1 cellular context compared by ENCODE assay signal in the genomic region with DNA sequence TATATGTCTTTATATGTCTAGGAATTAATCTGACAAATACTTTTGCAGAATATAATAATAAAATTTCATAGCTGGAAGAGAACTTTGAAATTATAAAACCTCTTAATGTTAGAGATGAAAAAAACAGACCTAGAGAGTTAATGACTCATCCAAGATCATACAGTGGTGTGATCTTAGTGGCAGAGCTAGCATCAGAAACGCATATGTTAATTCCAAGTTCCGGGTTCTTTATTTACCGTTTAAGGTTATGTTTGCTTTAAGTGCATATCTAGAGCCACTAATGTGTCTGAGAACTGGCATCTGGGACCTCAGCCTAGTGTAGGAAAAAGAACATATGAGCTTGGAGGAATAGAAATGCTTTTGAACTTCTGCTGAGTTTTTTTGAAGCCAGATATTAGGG.
TF ChIP-seq lines count a peak whose summit lies in the region.

No MANE protein-coding gene starts in this region.

TF ChIP-seq in K562, 482 proteins besides CTCF, POLR2A, EP300 and RAD21:
- no peak for TF ChIP-seq SMARCC2 (IDR thresholded peaks at IDR 0.05; ENCODE audit: low read depth)
- TF ChIP-seq, protein P1, sequence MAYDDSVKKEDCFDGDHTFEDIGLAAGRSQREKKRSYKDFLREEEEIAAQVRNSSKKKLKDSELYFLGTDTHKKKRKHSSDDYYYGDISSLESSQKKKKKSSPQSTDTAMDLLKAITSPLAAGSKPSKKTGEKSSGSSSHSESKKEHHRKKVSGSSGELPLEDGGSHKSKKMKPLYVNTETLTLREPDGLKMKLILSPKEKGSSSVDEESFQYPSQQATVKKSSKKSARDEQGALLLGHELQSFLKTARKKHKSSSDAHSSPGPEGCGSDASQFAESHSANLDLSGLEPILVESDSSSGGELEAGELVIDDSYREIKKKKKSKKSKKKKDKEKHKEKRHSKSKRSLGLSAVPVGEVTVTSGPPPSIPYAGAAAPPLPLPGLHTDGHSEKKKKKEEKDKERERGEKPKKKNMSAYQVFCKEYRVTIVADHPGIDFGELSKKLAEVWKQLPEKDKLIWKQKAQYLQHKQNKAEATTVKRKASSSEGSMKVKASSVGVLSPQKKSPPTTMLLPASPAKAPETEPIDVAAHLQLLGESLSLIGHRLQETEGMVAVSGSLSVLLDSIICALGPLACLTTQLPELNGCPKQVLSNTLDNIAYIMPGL (CRISPR knock-in tag; IDR thresholded peaks at IDR 0.05) = no peak
- no peak for TF ChIP-seq KLF10 (CRISPR knock-in tag; IDR thresholded peaks at IDR 0.05)
- no peak for TF ChIP-seq ZNF436 (CRISPR knock-in tag; IDR thresholded peaks at IDR 0.05)
- 0 out of 2 replicates have a peak, but pooled peaks have one; percentile 19 for TF ChIP-seq JUND (IDR thresholded peaks at IDR 0.05; ENCODE audit: borderline replicate concordance, low read depth, low read length)
- TF ChIP-seq JUND (tag; IDR thresholded peaks at IDR 0.05; ENCODE audit: borderline replicate concordance, low read depth, low read length) = 0 out of 3 replicates have a peak, but pooled peaks have one; percentile 18
- TF ChIP-seq HOXB6 (CRISPR knock-in tag; IDR thresholded peaks at IDR 0.05; ENCODE audit: borderline replicate concordance) = no peak
- no peak for TF ChIP-seq CAMTA2 (CRISPR knock-in tag; conservative IDR thresholded peaks at IDR 0.05)
- TF ChIP-seq ZNF583 (CRISPR knock-in tag; IDR thresholded peaks at IDR 0.05) = no peak
- no peak for TF ChIP-seq ZNF282 (CRISPR knock-in tag; IDR thresholded peaks at IDR 0.05)
- no peak for TF ChIP-seq MBD2 (IDR thresholded peaks at IDR 0.05; ENCODE audit: borderline replicate concordance, low read depth)
- peak; percentile 44; the same call in 1 of the 2 replicates for TF ChIP-seq FOSL1 (tag; conservative IDR thresholded peaks at IDR 0.05)
- no peak for TF ChIP-seq FOXA3 (CRISPR knock-in tag; conservative IDR thresholded peaks at IDR 0.05 in 1 of 2, IDR thresholded peaks at IDR 0.05 in 1 of 2)
TF ChIP-seq in K562: peak in this region for 2.
